In genomic region chr22:17024380-17024779, GRCh38 we compare ENCODE assay signal across 1 cellular context.
TF ChIP-seq lines count a peak whose summit lies in the region.

No MANE protein-coding gene starts in this region.

TF ChIP-seq in K562, 482 proteins besides CTCF, POLR2A, EP300 and RAD21 (continued from another document):
- TF ChIP-seq MGA (IDR thresholded peaks at IDR 0.05) (peak; percentile 23; the same call in 1 of the 2 replicates), HMBOX1 (IDR thresholded peaks at IDR 0.05) (0 out of 2 replicates have a peak, but pooled peaks have one; percentile 18), FOXA3 (CRISPR knock-in tag; conservative IDR thresholded peaks at IDR 0.05 in 1 of 2, IDR thresholded peaks at IDR 0.05 in 1 of 2) (peak in 1 of 2 experiments; percentile 41; a peak in 2 of 4 replicates), CTBP1 (IDR thresholded peaks at IDR 0.05; ENCODE audit: borderline replicate concordance) (peak; percentile 23; the same call in 1 of the 2 replicates), EP400 (IDR thresholded peaks at IDR 0.05) (0 out of 2 replicates have a peak, but pooled peaks have one; percentile 27)
